In the genomic region with DNA sequence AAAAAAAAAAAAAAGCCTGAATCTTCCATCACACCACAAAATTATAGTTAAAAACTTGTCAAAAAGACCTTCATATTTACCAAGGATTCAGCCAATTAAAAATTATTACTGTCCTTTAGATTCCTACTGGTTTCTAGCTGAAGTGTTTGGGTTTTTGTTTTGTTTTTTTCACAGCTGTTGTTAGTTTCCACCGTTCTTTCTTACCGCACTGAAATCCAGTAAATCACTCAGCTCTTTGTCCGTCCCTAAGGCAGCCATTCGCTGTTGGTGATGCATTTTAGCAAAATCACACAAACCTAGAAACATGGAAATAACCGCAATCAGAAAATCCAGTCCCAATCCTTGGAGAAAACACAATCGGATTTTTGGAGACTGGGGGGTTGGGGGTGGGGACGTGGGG, we compare ENCODE assay signal across 8 cellular contexts. TPM values are rescaled to one million over a fixed set of nuclear protein-coding genes. Genes with fewer than 3 reads are reported as not detected.
DNase-seq lines count a peak whose midpoint lies in the region; ATAC-seq and TF ChIP-seq lines count a peak whose summit lies in the region.

No MANE protein-coding gene starts in this region.

- no TSS peak for BruUV-seq in MCF 10A (replicated peaks; lab: Mats Ljungman, UMichigan)

- whole genome bisulfite sequencing in mesenchymal stem cell: 0% methylated on average over 5 of the region's 7 CpGs

- peaks cover 46% of the 10 kb centered on the region for H3K27me3 Mint-ChIP-seq in CD8-positive, alpha-beta T cell (ENCODE audit: low read depth)
- H3K27me3 Mint-ChIP-seq in MCF 10A (ENCODE audit: insufficient read depth, unreplicated experiment): no peaks in the 10 kb centered on the region

- peaks cover 4% of the 10 kb centered on the region for H3K79me1 ChIP-seq in mesenchymal stem cell (replicated peaks; ENCODE audit: low read length, poor library complexity, severe bottlenecking)

- no peak overlapping the region for H2AK5ac ChIP-seq in mesenchymal stem cell (ENCODE audit: low read length, severe bottlenecking)

- no peaks in the 10 kb centered on the region for H3K9me3 Mint-ChIP-seq in CD8-positive, alpha-beta T cell
- H3K9me3 Mint-ChIP-seq in MCF 10A (ENCODE audit: unreplicated experiment): no peaks in the 10 kb centered on the region

- no peak overlapping the region for H4K91ac ChIP-seq in mesenchymal stem cell (ENCODE audit: low read length)

- H2BK12ac ChIP-seq in mesenchymal stem cell (ENCODE audit: low read length in 2 of 2): no peak overlapping the region

- H3K23ac ChIP-seq in mesenchymal stem cell (ENCODE audit: low read length in 2 of 2): no peak overlapping the region

- peaks cover 4% of the 10 kb centered on the region for H3K36me3 Mint-ChIP-seq in CD8-positive, alpha-beta T cell
- H3K36me3 Mint-ChIP-seq in MCF 10A (ENCODE audit: insufficient read depth, unreplicated experiment): peaks cover 4% of the 10 kb centered on the region

- no peak overlapping the region for H3K14ac ChIP-seq in mesenchymal stem cell (ENCODE audit: low read length in 2 of 2)

- no peak overlapping the region for H3K27ac Mint-ChIP-seq in CD8-positive, alpha-beta T cell
- peak overlapping the region; percentile 59 for H3K27ac Mint-ChIP-seq in MCF 10A (ENCODE audit: low read depth, unreplicated experiment)

- no peak for DNase-seq in CD8-positive, alpha-beta T cell
- DNase-seq in M059J (ENCODE audit: low read depth): peak; percentile 61
- DNase-seq in MCF 10A (ENCODE audit: unreplicated experiment): no peak
- DNase-seq in mesenchymal stem cell: peak; percentile 77
- no peak for DNase-seq in uterus
- DNase-seq in iPS-NIHi7 (ENCODE audit: extremely low spot score): no peak

- H2BK120ac ChIP-seq in mesenchymal stem cell (ENCODE audit: low read depth, low read length): no peak overlapping the region

- H2BK15ac ChIP-seq in mesenchymal stem cell (ENCODE audit: low read depth, poor library complexity, severe bottlenecking): no peak overlapping the region

- no peak overlapping the region for H3K4me3 ChIP-seq in CD8-positive, alpha-beta T cell (ENCODE audit: low read depth, low read length)
- H3K4me3 ChIP-seq in mesenchymal stem cell (ENCODE audit: insufficient read depth in 1 of 2, low read depth in 1 of 2, low read length in 2 of 2) (peak overlapping the region in 1 of 2 experiments; percentile 84), uterus (peak overlapping the region; percentile 74 to 79)

- H3K9ac ChIP-seq in mesenchymal stem cell (ENCODE audit: low read length): peak overlapping the region; percentile 93

- no peak overlapping the region for H4K8ac ChIP-seq in mesenchymal stem cell (ENCODE audit: low read length)

- POLR2A ChIA-PET in CD8-positive, alpha-beta T cell (lab: Charles Lee): no interaction called here
- POLR2A ChIA-PET in MCF 10A (lab: Yijun Ruan, JAX): interaction anchor here (0.7 kb wide), 1 partner anchor 47 kb away, joined by 3 read pairs; no protein-coding TSS in a partner anchor

- no peak for ATAC-seq in CD8-positive, alpha-beta T cell
- no peak for ATAC-seq in GM19023 (IDR thresholded peaks at IDR 0.05; ENCODE audit: unreplicated experiment)
- ATAC-seq in GM21447 (IDR thresholded peaks at IDR 0.05; ENCODE audit: unreplicated experiment): no peak

- no peak overlapping the region for H3K4ac ChIP-seq in mesenchymal stem cell (ENCODE audit: low read depth in 1 of 2, low read length in 2 of 2)

- H3K4me1 Mint-ChIP-seq in CD8-positive, alpha-beta T cell (ENCODE audit: low read depth): peaks cover 26% of the 10 kb centered on the region
- peaks cover 17% of the 10 kb centered on the region for H3K4me1 Mint-ChIP-seq in MCF 10A (ENCODE audit: insufficient read depth, unreplicated experiment)

- TF ChIP-seq POLR2A in uterus (IDR thresholded peaks at IDR 0.05): no peak

- CTCF ChIA-PET in CD8-positive, alpha-beta T cell (lab: Charles Lee): no interaction called here
- CTCF ChIA-PET in MCF 10A (lab: Yijun Ruan, JAX): interaction anchor here (0.6 to 1.0 kb wide), 3 partner anchors 11 to 283 kb away, joined by 3 read pairs; no protein-coding TSS in a partner anchor

- peaks cover 7% of the 10 kb centered on the region for H3K4me1 ChIP-seq in CD8-positive, alpha-beta T cell (ENCODE audit: insufficient read depth, low read length)
- H3K4me1 ChIP-seq in mesenchymal stem cell (ENCODE audit: control insufficient read depth, insufficient read depth, low read depth, low read length) (peaks cover 4% of the 10 kb centered on the region), uterus (no peaks in the 10 kb centered on the region)

- no peaks in the 10 kb centered on the region for H3K9me3 ChIP-seq in CD8-positive, alpha-beta T cell (ENCODE audit: low read length)
- H3K9me3 ChIP-seq in mesenchymal stem cell (ENCODE audit: control insufficient read depth, low read length): no peaks in the 10 kb centered on the region
- H3K9me3 ChIP-seq in uterus: no peaks in the 10 kb centered on the region

- H3K18ac ChIP-seq in mesenchymal stem cell (ENCODE audit: low read depth in 1 of 2, low read length in 2 of 2): no peak overlapping the region

- H3K27me3 ChIP-seq in CD8-positive, alpha-beta T cell (ENCODE audit: insufficient read depth, low read length): peaks cover 5% of the 10 kb centered on the region
- H3K27me3 ChIP-seq in mesenchymal stem cell (ENCODE audit: control insufficient read depth in 1 of 2, insufficient read depth in 1 of 2, low read length in 2 of 2) (no peaks in the 10 kb centered on the region), uterus (no peaks in the 10 kb centered on the region)

- no peak for TF ChIP-seq CTCF in CD8-positive, alpha-beta T cell (IDR thresholded peaks at IDR 0.05)
- TF ChIP-seq CTCF in MCF 10A (IDR thresholded peaks at IDR 0.05; ENCODE audit: unreplicated experiment): no peak
- no peak for TF ChIP-seq CTCF in uterus (IDR thresholded peaks at IDR 0.05)

- no peak overlapping the region for H2BK5ac ChIP-seq in mesenchymal stem cell (ENCODE audit: low read depth, low read length, poor library complexity, severe bottlenecking)

- peak overlapping the region; percentile 71 for H3K4me2 ChIP-seq in mesenchymal stem cell (ENCODE audit: low read length, poor library complexity, severe bottlenecking)

- intact Hi-C loops in CD8-positive, alpha-beta T cell (cut with DNase I, micrococcal nuclease): loop anchor here (5.0 to 10.0 kb wide), 2 partner anchors 1050 to 1058 kb away; partner anchors contain the start of gene TXNL1 (in 1 of the 2)
- intact Hi-C loops in MCF 10A (cut with micrococcal nuclease): loop anchor here (5.0 to 10.0 kb wide), 3 partner anchors 110 to 988 kb away; no protein-coding TSS in a partner anchor
- intact Hi-C loops in uterus (cut with DNase I; ENCODE audit: low total_unique reads): loop anchor here (5.0 kb wide), 1 partner anchor 265 kb away; no protein-coding TSS in a partner anchor

- H3K27ac ChIP-seq in CD8-positive, alpha-beta T cell (ENCODE audit: low read depth, low read length): no peak overlapping the region
- peak overlapping the region; percentile 39 for H3K27ac ChIP-seq in mesenchymal stem cell (ENCODE audit: low read length, poor library complexity, severe bottlenecking)
- peak overlapping the region; percentile 88 to 99 for H3K27ac ChIP-seq in uterus

- H3K36me3 ChIP-seq in CD8-positive, alpha-beta T cell (ENCODE audit: insufficient read depth, low read length): no peaks in the 10 kb centered on the region
- H3K36me3 ChIP-seq in mesenchymal stem cell (ENCODE audit: control insufficient read depth in 1 of 2, insufficient read depth in 2 of 2, low read depth in 1 of 2, low read length in 2 of 2) (peaks cover 0 to 29% of the 10 kb centered on the region in 2 experiments), uterus (no peaks in the 10 kb centered on the region)

- H2AFZ ChIP-seq in mesenchymal stem cell (ENCODE audit: low read depth, low read length): no peak overlapping the region

- H3K4me3 Mint-ChIP-seq in CD8-positive, alpha-beta T cell: peak overlapping the region; percentile 50
- peak overlapping the region; percentile 88 for H3K4me3 Mint-ChIP-seq in MCF 10A (ENCODE audit: unreplicated experiment)

RNA-seq across cellular contexts. Expression of gene TCF4, which starts 1.2 kb away (rescaled TPM):
- total RNA-seq in CD8-positive, alpha-beta T cell: 1 to 10 TPM; 2.4 TPM
- total RNA-seq in M059J (2014; rRNA removed; shearing (Covaris generic)): 57.2 and 70.7 TPM in 2 replicates
- 5.1 and 6.2 TPM in 2 replicates for total RNA-seq in MCF 10A (2022)
- polyA plus RNA-seq in mesenchymal stem cell (2013, experiment 1 of 2): 56.7 TPM
- polyA plus RNA-seq in mesenchymal stem cell (2013, experiment 2 of 2): 54.6 TPM
- total RNA-seq in uterus: 100 to 1,000 TPM; 123 to 514 (median 163) TPM

Comparison
In these comparisons a context has a peak if more than half of its experiments do, and no peak if none do; other contexts are left out.
1. DNase-seq: peak in M059J (single experiment) and mesenchymal stem cell (single experiment); none in CD8-positive, alpha-beta T cell (0 of 7), MCF 10A (single experiment), uterus (0 of 2) and iPS-NIHi7 (single experiment).